Comparison of ENCODE assay signal across 8 cellular contexts in genomic region chr7:154832557-154833138, GRCh38.
A peak's percentile ranks its signal among the peaks of the same experiment; 100 is the strongest.
DNase-seq lines count a peak whose midpoint lies in the region; ATAC-seq and TF ChIP-seq lines count a peak whose summit lies in the region.

No MANE protein-coding gene starts in this region.

- H3K27me3 ChIP-seq in Loucy (ENCODE audit: insufficient read depth, low read length, poor library complexity, severe bottlenecking) = no peaks in the 10 kb centered on the region

- no peaks in the 10 kb centered on the region for H4K20me1 ChIP-seq in Loucy (ENCODE audit: insufficient read depth, low read length, poor library complexity, severe bottlenecking)

- H3K9me3 ChIP-seq in Loucy (ENCODE audit: insufficient read depth, low read depth, low read length) = no peaks in the 10 kb centered on the region

- no peaks in the 10 kb centered on the region for H3K36me3 Mint-ChIP-seq in brain
- H3K36me3 Mint-ChIP-seq in progenitor cell of endocrine pancreas (ENCODE audit: insufficient read depth) = no peaks in the 10 kb centered on the region

- H2AFZ ChIP-seq in Loucy (ENCODE audit: low read length) = no peak overlapping the region

- H3K27me3 Mint-ChIP-seq in brain (peaks cover 8% of the 10 kb centered on the region), progenitor cell of endocrine pancreas (peaks cover 3% of the 10 kb centered on the region)

- H3F3A ChIP-seq in Loucy (ENCODE audit: low read depth) = no peaks in the 10 kb centered on the region

- peaks cover 31% of the 10 kb centered on the region for H3K4me1 Mint-ChIP-seq in brain
- H3K4me1 Mint-ChIP-seq in progenitor cell of endocrine pancreas (ENCODE audit: low read depth) = no peaks in the 10 kb centered on the region

- TF ChIP-seq CTCF in Loucy (conservative IDR thresholded peaks at IDR 0.05; ENCODE audit: low read length) (peak; percentile 63), brain (conservative IDR thresholded peaks at IDR 0.05) (peak; percentile 26 to 52), progenitor cell of endocrine pancreas (IDR thresholded peaks at IDR 0.05; ENCODE audit: unreplicated experiment) (peak; percentile 57)

- H3K4me1 ChIP-seq in Loucy (ENCODE audit: insufficient read depth, low read length, poor library complexity, severe bottlenecking) = no peaks in the 10 kb centered on the region

- no peaks in the 10 kb centered on the region for H3K79me2 ChIP-seq in Loucy (ENCODE audit: insufficient read depth, low read length)

- no peaks in the 10 kb centered on the region for H3K9me3 Mint-ChIP-seq in brain
- no peaks in the 10 kb centered on the region for H3K9me3 Mint-ChIP-seq in progenitor cell of endocrine pancreas (ENCODE audit: low read depth)

- H3K4me3 Mint-ChIP-seq in brain = no peak overlapping the region
- no peak overlapping the region for H3K4me3 Mint-ChIP-seq in progenitor cell of endocrine pancreas (ENCODE audit: low read depth)

- H3K4me3 ChIP-seq in Loucy (ENCODE audit: low read length, poor library complexity, severe bottlenecking) = no peak overlapping the region

- no peaks in the 10 kb centered on the region for H3K9me2 ChIP-seq in Loucy (replicated peaks; ENCODE audit: low read depth, low read length)

- H3K36me3 ChIP-seq in Loucy (ENCODE audit: insufficient read depth, low read length) = no peaks in the 10 kb centered on the region

- no peak overlapping the region for H3K4me2 ChIP-seq in Loucy (ENCODE audit: low read depth, low read length, poor library complexity, severe bottlenecking)

- DNase-seq in NCI-H2107 treated with DMSO at 0.1 percent for 48 hours (lab: John Stamatoyannopoulos, UW; ENCODE audit: unreplicated experiment) = peak; percentile 10
- no peak for DNase-seq in NCI-H2107 (lab: John Stamatoyannopoulos, UW)
- DNase-seq in progenitor cell of endocrine pancreas (ENCODE audit: low spot score, unreplicated experiment) = no peak
- DNase-seq in activated effector memory CD4-positive, alpha-beta T cell treated with Interleukin-2 at 50 U/mL for 16 hours = no peak
- no peak for DNase-seq in EL

- no peak overlapping the region for H3K9ac ChIP-seq in Loucy (ENCODE audit: low read depth, low read length, poor library complexity, severe bottlenecking)

- no peak for ATAC-seq in HG02623 (IDR thresholded peaks at IDR 0.05; ENCODE audit: unreplicated experiment)

- H3K27ac Mint-ChIP-seq in brain (peak overlapping the region in 3 of 5 experiments; percentile 9 to 54 (median 24)), progenitor cell of endocrine pancreas (no peak overlapping the region)
